Comparison of ENCODE assay signal across 12 cellular contexts in the genomic region with DNA sequence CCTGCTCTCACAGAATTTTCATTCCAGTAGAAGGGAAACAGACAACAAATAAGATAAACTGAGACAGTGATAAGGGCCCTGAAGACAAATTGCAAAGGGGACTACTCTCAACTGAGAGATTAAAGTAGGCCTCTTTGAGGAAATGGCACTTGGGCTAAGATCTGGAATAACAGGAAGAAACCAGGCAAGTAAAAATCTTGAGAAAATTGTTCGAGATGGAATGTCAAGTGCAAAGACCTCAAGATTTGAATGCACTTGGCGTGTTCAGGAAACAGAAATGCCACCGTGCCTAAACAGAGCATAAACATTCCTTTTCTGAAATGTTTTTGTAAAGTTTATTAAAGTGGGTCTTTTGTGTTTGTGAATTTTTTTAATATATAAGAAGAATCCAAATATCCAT. TPM values are rescaled to one million over a fixed set of nuclear protein-coding genes. Genes with fewer than 3 reads are reported as not detected.
DNase-seq lines count a peak whose midpoint lies in the region; ATAC-seq and TF ChIP-seq lines count a peak whose summit lies in the region.
"Had no signal": no experiment of that assay in that cellular context is flagged by ENCODE, and none has a peak within 500 bp of the region (broad histone marks: within the 10 kb centered on the region; RNA-seq: fewer than 3 reads in every experiment).

No MANE protein-coding gene starts in this region.

- intact Hi-C loops in lower lobe of right lung (cut with DNase I) = no loop called here

- no peak for TF ChIP-seq EP300 in upper lobe of left lung (IDR thresholded peaks at IDR 0.05)

- peak overlapping the region; percentile 21; the same call in 1 of the 2 replicates for H3K27ac Mint-ChIP-seq in WTC11
- peak overlapping the region; percentile 79 for H3K27ac Mint-ChIP-seq in endothelial cell (ENCODE audit: unreplicated experiment)
- no peak overlapping the region for H3K27ac Mint-ChIP-seq in CD8-positive, alpha-beta memory T cell

- H3K4me3 Mint-ChIP-seq in WTC11 (no peak overlapping the region), endothelial cell (ENCODE audit: unreplicated experiment) (peak overlapping the region; percentile 26)
- no peak overlapping the region for H3K4me3 Mint-ChIP-seq in CD8-positive, alpha-beta memory T cell

- H3K27me3 ChIP-seq in lower lobe of right lung (ENCODE audit: low read depth) = no peaks in the 10 kb centered on the region
- no peaks in the 10 kb centered on the region for H3K27me3 ChIP-seq in upper lobe of left lung
- no peaks in the 10 kb centered on the region for H3K27me3 ChIP-seq in CD8-positive, alpha-beta memory T cell (ENCODE audit: insufficient read depth, low read length, poor library complexity, severe bottlenecking)
- H3K27me3 ChIP-seq: BLaER1 had no signal

- H3K27ac ChIP-seq in lower lobe of right lung = peak overlapping the region; percentile 61
- H3K27ac ChIP-seq in upper lobe of left lung = peak overlapping the region; percentile 25 to 68 (median 55)
- no peak overlapping the region for H3K27ac ChIP-seq in CD8-positive, alpha-beta memory T cell (ENCODE audit: low read depth, low read length)
- H3K27ac ChIP-seq: BLaER1, GM23248 had no signal

- CTCF ChIA-PET in WTC11 (lab: Charles Lee) = interaction anchor here (1.3 to 1.8 kb wide), 2 partner anchors 10 to 28 kb away, joined by 4 to 6 read pairs; a partner anchor contains a TSS
- CTCF ChIA-PET in CD8-positive, alpha-beta memory T cell (lab: Charles Lee) = no interaction called here

- no peak overlapping the region for H3K4me3 ChIP-seq in lower lobe of right lung
- H3K4me3 ChIP-seq in upper lobe of left lung = no peak overlapping the region
- H3K4me3 ChIP-seq in CD8-positive, alpha-beta memory T cell (ENCODE audit: low read length) = no peak overlapping the region
- H3K4me3 ChIP-seq: BLaER1, GM23248 had no signal

- ATAC-seq in WTC11 = no peak
- peak; percentile 58 to 65 for ATAC-seq in lower lobe of right lung
- no peak for ATAC-seq in upper lobe of left lung (ENCODE audit: low FRiP score in 2 of 2)
- no peak for ATAC-seq in GM18861 (IDR thresholded peaks at IDR 0.05; ENCODE audit: unreplicated experiment)
- no peak for ATAC-seq in HG02642 (IDR thresholded peaks at IDR 0.05; ENCODE audit: poor library complexity, unreplicated experiment)
- ATAC-seq: HCT116 had no signal

- TF ChIP-seq POLR2A in upper lobe of left lung (IDR thresholded peaks at IDR 0.05) = no peak

- H3K9me3 ChIP-seq in lower lobe of right lung = no peaks in the 10 kb centered on the region
- H3K9me3 ChIP-seq in upper lobe of left lung = no peaks in the 10 kb centered on the region
- H3K9me3 ChIP-seq in CD8-positive, alpha-beta memory T cell (ENCODE audit: low read length) = no peaks in the 10 kb centered on the region
- H3K9me3 ChIP-seq: BLaER1 had no signal

- DNase-seq in WTC11 (ENCODE audit: low spot score) (no peak), endothelial cell (ENCODE audit: low spot score) (no peak), lower lobe of right lung (no peak), upper lobe of left lung (no peak)
- no peak for DNase-seq in CD8-positive, alpha-beta memory T cell
- DNase-seq: DMS 273 treated with DMSO at 0.1 percent for 48 hours, GM23248, IMR-90 had no signal

- H3K36me3 ChIP-seq in lower lobe of right lung (no peaks in the 10 kb centered on the region), upper lobe of left lung (no peaks in the 10 kb centered on the region)
- H3K36me3 ChIP-seq in CD8-positive, alpha-beta memory T cell (ENCODE audit: insufficient read depth, low read length) = no peaks in the 10 kb centered on the region

- H3K27me3 Mint-ChIP-seq in WTC11 (ENCODE audit: low read depth) = no peaks in the 10 kb centered on the region
- H3K27me3 Mint-ChIP-seq in endothelial cell (ENCODE audit: unreplicated experiment) = peaks cover 2% of the 10 kb centered on the region
- H3K27me3 Mint-ChIP-seq in CD8-positive, alpha-beta memory T cell = no peaks in the 10 kb centered on the region

- 32 to 39% methylated on average over 3 of the region's 3 CpGs for WGBS in upper lobe of left lung, 2 donors

- H3K4me1 ChIP-seq in lower lobe of right lung (peaks cover 21% of the 10 kb centered on the region), upper lobe of left lung (peaks cover 11 to 43% (median 20%) of the 10 kb centered on the region in 4 donors)
- H3K4me1 ChIP-seq in CD8-positive, alpha-beta memory T cell (ENCODE audit: insufficient read depth, low read length) = no peaks in the 10 kb centered on the region

- H3K36me3 Mint-ChIP-seq in WTC11 = no peaks in the 10 kb centered on the region
- no peaks in the 10 kb centered on the region for H3K36me3 Mint-ChIP-seq in endothelial cell (ENCODE audit: low read depth, unreplicated experiment)
- H3K36me3 Mint-ChIP-seq in CD8-positive, alpha-beta memory T cell = peaks cover 0 to 16% (median 1%) of the 10 kb centered on the region in 3 donors

- TF ChIP-seq CTCF in WTC11 (IDR thresholded peaks at IDR 0.05) (no peak), endothelial cell (IDR thresholded peaks at IDR 0.05; ENCODE audit: unreplicated experiment) (no peak), lower lobe of right lung (IDR thresholded peaks at IDR 0.05) (no peak), upper lobe of left lung (IDR thresholded peaks at IDR 0.05) (no peak)

- POLR2A ChIA-PET in WTC11 (lab: Charles Lee) = no interaction called here
- POLR2A ChIA-PET in CD8-positive, alpha-beta memory T cell (lab: Charles Lee) = no interaction called here

- H3K9me3 Mint-ChIP-seq in WTC11 (no peaks in the 10 kb centered on the region), endothelial cell (ENCODE audit: unreplicated experiment) (no peaks in the 10 kb centered on the region)
- H3K9me3 Mint-ChIP-seq in CD8-positive, alpha-beta memory T cell = no peaks in the 10 kb centered on the region

- H3K4me1 Mint-ChIP-seq in WTC11 (peaks cover 4% of the 10 kb centered on the region), endothelial cell (ENCODE audit: unreplicated experiment) (peaks cover 20% of the 10 kb centered on the region)
- H3K4me1 Mint-ChIP-seq in CD8-positive, alpha-beta memory T cell = peaks cover 43 to 75% (median 54%) of the 10 kb centered on the region in 3 donors

TF ChIP-seq in WTC11, 78 proteins besides CTCF, POLR2A, EP300 and RAD21 (continues in another document):
- TF ChIP-seq SOX15 (CRISPR knock-in tag; IDR thresholded peaks at IDR 0.05) = no peak
- TF ChIP-seq, protein P1, sequence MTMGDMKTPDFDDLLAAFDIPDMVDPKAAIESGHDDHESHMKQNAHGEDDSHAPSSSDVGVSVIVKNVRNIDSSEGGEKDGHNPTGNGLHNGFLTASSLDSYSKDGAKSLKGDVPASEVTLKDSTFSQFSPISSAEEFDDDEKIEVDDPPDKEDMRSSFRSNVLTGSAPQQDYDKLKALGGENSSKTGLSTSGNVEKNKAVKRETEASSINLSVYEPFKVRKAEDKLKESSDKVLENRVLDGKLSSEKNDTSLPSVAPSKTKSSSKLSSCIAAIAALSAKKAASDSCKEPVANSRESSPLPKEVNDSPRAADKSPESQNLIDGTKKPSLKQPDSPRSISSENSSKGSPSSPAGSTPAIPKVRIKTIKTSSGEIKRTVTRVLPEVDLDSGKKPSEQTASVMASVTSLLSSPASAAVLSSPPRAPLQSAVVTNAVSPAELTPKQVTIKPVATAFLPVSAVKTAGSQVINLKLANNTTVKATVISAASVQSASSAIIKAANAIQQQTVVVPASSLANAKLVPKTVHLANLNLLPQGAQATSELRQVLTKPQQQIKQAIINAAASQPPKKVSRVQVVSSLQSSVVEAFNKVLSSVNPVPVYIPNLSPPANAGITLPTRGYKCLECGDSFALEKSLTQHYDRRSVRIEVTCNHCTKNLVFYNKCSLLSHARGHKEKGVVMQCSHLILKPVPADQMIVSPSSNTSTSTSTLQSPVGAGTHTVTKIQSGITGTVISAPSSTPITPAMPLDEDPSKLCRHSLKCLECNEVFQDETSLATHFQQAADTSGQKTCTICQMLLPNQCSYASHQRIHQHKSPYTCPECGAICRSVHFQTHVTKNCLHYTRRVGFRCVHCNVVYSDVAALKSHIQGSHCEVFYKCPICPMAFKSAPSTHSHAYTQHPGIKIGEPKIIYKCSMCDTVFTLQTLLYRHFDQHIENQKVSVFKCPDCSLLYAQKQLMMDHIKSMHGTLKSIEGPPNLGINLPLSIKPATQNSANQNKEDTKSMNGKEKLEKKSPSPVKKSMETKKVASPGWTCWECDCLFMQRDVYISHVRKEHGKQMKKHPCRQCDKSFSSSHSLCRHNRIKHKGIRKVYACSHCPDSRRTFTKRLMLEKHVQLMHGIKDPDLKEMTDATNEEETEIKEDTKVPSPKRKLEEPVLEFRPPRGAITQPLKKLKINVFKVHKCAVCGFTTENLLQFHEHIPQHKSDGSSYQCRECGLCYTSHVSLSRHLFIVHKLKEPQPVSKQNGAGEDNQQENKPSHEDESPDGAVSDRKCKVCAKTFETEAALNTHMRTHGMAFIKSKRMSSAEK (CRISPR knock-in tag; IDR thresholded peaks at IDR 0.05; ENCODE audit: borderline replicate concordance) = no peak
- no peak for TF ChIP-seq ZNF121 (CRISPR knock-in tag; IDR thresholded peaks at IDR 0.05)
- no peak for TF ChIP-seq ZNF219 (CRISPR knock-in tag; IDR thresholded peaks at IDR 0.05; ENCODE audit: borderline replicate concordance)
- TF ChIP-seq, protein P2, sequence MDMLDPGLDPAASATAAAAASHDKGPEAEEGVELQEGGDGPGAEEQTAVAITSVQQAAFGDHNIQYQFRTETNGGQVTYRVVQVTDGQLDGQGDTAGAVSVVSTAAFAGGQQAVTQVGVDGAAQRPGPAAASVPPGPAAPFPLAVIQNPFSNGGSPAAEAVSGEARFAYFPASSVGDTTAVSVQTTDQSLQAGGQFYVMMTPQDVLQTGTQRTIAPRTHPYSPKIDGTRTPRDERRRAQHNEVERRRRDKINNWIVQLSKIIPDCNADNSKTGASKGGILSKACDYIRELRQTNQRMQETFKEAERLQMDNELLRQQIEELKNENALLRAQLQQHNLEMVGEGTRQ (CRISPR knock-in tag; IDR thresholded peaks at IDR 0.05) = no peak

RNA-seq across cellular contexts. Expression of a gene that starts 10.7 kb away (rescaled TPM):
- total RNA-seq in WTC11 (2021) (16.0 to 17.9 TPM (median 17.1 TPM) in 3 replicates), endothelial cell (ENCODE audit: unreplicated experiment) (20.5 TPM), lower lobe of right lung (38.6 TPM), upper lobe of left lung (10 to 100 TPM; 14.4 to 39.8 (median 25.5) TPM)
- total RNA-seq in CD8-positive, alpha-beta memory T cell = 10 to 100 TPM; 23.1 to 25.7 TPM
- polyA plus RNA-seq in CD8-positive, alpha-beta memory T cell = 25.1 TPM

RNA-seq across cellular contexts. Expression of a gene that starts 19.9 kb away (rescaled TPM):
- 18.7 to 20.6 TPM (median 20.6 TPM) in 3 replicates for total RNA-seq in WTC11 (2021)
- 25.1 TPM for total RNA-seq in endothelial cell (ENCODE audit: unreplicated experiment)
- 21.8 TPM for total RNA-seq in lower lobe of right lung
- 10 to 100 TPM; 20.2 to 39.2 (median 30.1) TPM for total RNA-seq in upper lobe of left lung
- total RNA-seq in CD8-positive, alpha-beta memory T cell = 10 to 100 TPM; 25.3 to 27.0 TPM
- 30.4 TPM for polyA plus RNA-seq in CD8-positive, alpha-beta memory T cell

Comparison
In these comparisons a context has a peak if more than half of its experiments do, and no peak if none do; other contexts are left out.
1. ATAC-seq: peak in lower lobe of right lung (2 of 2); none in WTC11 (single experiment), upper lobe of left lung (0 of 2), GM18861 (single experiment) and HG02642 (single experiment).
2. H3K27ac Mint-ChIP-seq: peak in WTC11 (single experiment) and endothelial cell (single experiment); none in CD8-positive, alpha-beta memory T cell (0 of 8).